Comparison of ENCODE assay signal across 9 cellular contexts in genomic region chr5:128965011-128965637, GRCh38. TPM values are rescaled to one million over a fixed set of nuclear protein-coding genes. Genes with fewer than 3 reads are reported as not detected.
DNase-seq lines count a peak whose midpoint lies in the region; ATAC-seq and TF ChIP-seq lines count a peak whose summit lies in the region.
"Had no signal": no experiment of that assay in that cellular context is flagged by ENCODE, and none has a peak within 500 bp of the region (broad histone marks: within the 10 kb centered on the region; RNA-seq: fewer than 3 reads in every experiment).

A gene with protein sequence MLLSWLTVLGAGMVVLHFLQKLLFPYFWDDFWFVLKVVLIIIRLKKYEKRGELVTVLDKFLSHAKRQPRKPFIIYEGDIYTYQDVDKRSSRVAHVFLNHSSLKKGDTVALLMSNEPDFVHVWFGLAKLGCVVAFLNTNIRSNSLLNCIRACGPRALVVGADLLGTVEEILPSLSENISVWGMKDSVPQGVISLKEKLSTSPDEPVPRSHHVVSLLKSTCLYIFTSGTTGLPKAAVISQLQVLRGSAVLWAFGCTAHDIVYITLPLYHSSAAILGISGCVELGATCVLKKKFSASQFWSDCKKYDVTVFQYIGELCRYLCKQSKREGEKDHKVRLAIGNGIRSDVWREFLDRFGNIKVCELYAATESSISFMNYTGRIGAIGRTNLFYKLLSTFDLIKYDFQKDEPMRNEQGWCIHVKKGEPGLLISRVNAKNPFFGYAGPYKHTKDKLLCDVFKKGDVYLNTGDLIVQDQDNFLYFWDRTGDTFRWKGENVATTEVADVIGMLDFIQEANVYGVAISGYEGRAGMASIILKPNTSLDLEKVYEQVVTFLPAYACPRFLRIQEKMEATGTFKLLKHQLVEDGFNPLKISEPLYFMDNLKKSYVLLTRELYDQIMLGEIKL (plus strand): TSS chr5:128965488. CDS start chr5:128966138, 650 bp downstream.

- H3K9me3 ChIP-seq in psoas muscle (no peaks in the 10 kb centered on the region), Karpas-422 (ENCODE audit: low read length) (no peaks in the 10 kb centered on the region)

- H3K27ac ChIP-seq in foreskin keratinocyte (no peak within 1 kb of the TSS), psoas muscle (no peak within 1 kb of the TSS), Karpas-422 (ENCODE audit: low read length) (no peak within 1 kb of the TSS)

- H3K4me1 ChIP-seq in foreskin keratinocyte (no peaks in the 10 kb centered on the region), psoas muscle (no peaks in the 10 kb centered on the region), Karpas-422 (ENCODE audit: low read length) (no peaks in the 10 kb centered on the region)

- H3K9me3 Mint-ChIP-seq in activated CD4-positive, alpha-beta memory T cell treated with anti-CD3 and anti-CD28 coated beads, Interleukin-2, amount 10 ng/mL, durations not matched to agents 7 days and 5 days, result no peaks in the 10 kb centered on the region

- H3K4me3 ChIP-seq in psoas muscle, result peak within 1 kb of the TSS; percentile 34
- no peak within 1 kb of the TSS for H3K4me3 ChIP-seq in Karpas-422 (ENCODE audit: low read length)

- H3K36me3 Mint-ChIP-seq in activated CD4-positive, alpha-beta memory T cell treated with anti-CD3 and anti-CD28 coated beads, Interleukin-2, amount 10 ng/mL, durations not matched to agents 7 days and 5 days (ENCODE audit: low read depth), result no peaks in the 10 kb centered on the region

- no peak within 1 kb of the TSS for H3K4me2 ChIP-seq in Karpas-422 (ENCODE audit: low read depth, low read length, poor library complexity, severe bottlenecking)

- H4K20me1 ChIP-seq in Karpas-422 (ENCODE audit: insufficient read depth, low read depth, low read length), result no peaks in the 10 kb centered on the region

- H3K27me3 ChIP-seq in foreskin keratinocyte, result peaks cover 14% of the 10 kb centered on the region
- H3K27me3 ChIP-seq in psoas muscle (ENCODE audit: insufficient read depth in 3 of 3, low read length in 2 of 3), result peaks cover 8 to 15% (median 9%) of the 10 kb centered on the region in 3 donors
- no peaks in the 10 kb centered on the region for H3K27me3 ChIP-seq in Karpas-422 (ENCODE audit: low read length)

- POLR2A ChIA-PET in activated CD4-positive, alpha-beta memory T cell treated with anti-CD3 and anti-CD28 coated beads, Interleukin-2, amount 10 ng/mL, durations not matched to agents 7 days and 5 days (lab: Charles Lee), result no interaction called here

- no peaks in the 10 kb centered on the region for H3K79me2 ChIP-seq in Karpas-422 (ENCODE audit: low read length)

- TF ChIP-seq CTCF in foreskin keratinocyte (conservative IDR thresholded peaks at IDR 0.05) (no peak), psoas muscle (IDR thresholded peaks at IDR 0.05) (no peak)

- ATAC-seq in GM18907 (IDR thresholded peaks at IDR 0.05; ENCODE audit: unreplicated experiment) (peak; percentile 80), SK-N-SH treated with all-trans-retinoic acid at 6 μM for 48 hours (peak; percentile 91), foreskin keratinocyte (peak; percentile 86), psoas muscle (peak in 3 of 4 donors; percentile 13 to 35 (median 27))
- ATAC-seq: Panc1 had no signal

- no peak within 1 kb of the TSS for H3K27ac Mint-ChIP-seq in activated CD4-positive, alpha-beta memory T cell treated with anti-CD3 and anti-CD28 coated beads, Interleukin-2, amount 10 ng/mL, durations not matched to agents 7 days and 5 days

- peaks cover 16% of the 10 kb centered on the region for H3K27me3 Mint-ChIP-seq in activated CD4-positive, alpha-beta memory T cell treated with anti-CD3 and anti-CD28 coated beads, Interleukin-2, amount 10 ng/mL, durations not matched to agents 7 days and 5 days

- H3K4me3 Mint-ChIP-seq in activated CD4-positive, alpha-beta memory T cell treated with anti-CD3 and anti-CD28 coated beads, Interleukin-2, amount 10 ng/mL, durations not matched to agents 7 days and 5 days, result no peak within 1 kb of the TSS

- DNase-seq in foreskin keratinocyte (peak in 1 of 2 donors; percentile 52), psoas muscle (no peak), Karpas-422 (no peak), kidney glomerular epithelial cell (lab: John Stamatoyannopoulos, UW) (no peak)
- no peak for DNase-seq in central memory CD4-positive, alpha-beta T cell
- DNase-seq in activated CD4-positive, alpha-beta memory T cell treated with anti-CD3 and anti-CD28 coated beads, Interleukin-2, amount 10 ng/mL, durations not matched to agents 7 days and 5 days, result no peak

- H3K9me2 ChIP-seq in Karpas-422 (replicated peaks; ENCODE audit: insufficient read depth, low read length), result no peaks in the 10 kb centered on the region

- H2AFZ ChIP-seq in Karpas-422 (ENCODE audit: low read length), result no peak within 1 kb of the TSS

- H3K9ac ChIP-seq in Karpas-422 (ENCODE audit: low read length), result no peak within 1 kb of the TSS

- 1 to 2% (median 1%) methylated on average over 46 to 51 of the region's 51 CpGs for WGBS in psoas muscle, 3 donors

- H3K4me1 Mint-ChIP-seq in activated CD4-positive, alpha-beta memory T cell treated with anti-CD3 and anti-CD28 coated beads, Interleukin-2, amount 10 ng/mL, durations not matched to agents 7 days and 5 days, result no peaks in the 10 kb centered on the region

- intact Hi-C loops in psoas muscle (cut with DNase I), result no loop called here

- CTCF ChIA-PET in activated CD4-positive, alpha-beta memory T cell treated with anti-CD3 and anti-CD28 coated beads, Interleukin-2, amount 10 ng/mL, durations not matched to agents 7 days and 5 days (lab: Charles Lee), result no interaction called here

- H3K36me3 ChIP-seq in psoas muscle (ENCODE audit: insufficient read depth in 1 of 2, low read depth in 1 of 2), result no peaks in the 10 kb centered on the region
- no peaks in the 10 kb centered on the region for H3K36me3 ChIP-seq in Karpas-422 (ENCODE audit: insufficient read depth, low read length)

TF ChIP-seq in SK-N-SH treated with all-trans-retinoic acid at 6 μM for 48 hours, 23 proteins besides CTCF, POLR2A, EP300 and RAD21:
- no peak for TF ChIP-seq TCF4 (CRISPR knock-in tag; IDR thresholded peaks at IDR 0.05; ENCODE audit: borderline replicate concordance)

RNA-seq across cellular contexts. Expression of the gene that starts here (rescaled TPM):
- total RNA-seq in foreskin keratinocyte (2.6 and 6.9 TPM in 2 replicates), psoas muscle (under 1 TPM in 3 of 4 donors, not detected in 1; 0.19 to 0.44 (median 0.22) TPM)
- polyA plus RNA-seq in foreskin keratinocyte (1.2 and 2.8 TPM in 2 replicates), psoas muscle (under 1 TPM; 0.08 to 0.17 (median 0.14) TPM)
- total RNA-seq in Karpas-422 (2014; rRNA removed; shearing (Covaris generic); ENCODE audit: low replicate concordance), result not detected in 2 replicates
- not detected for total RNA-seq in activated CD4-positive, alpha-beta memory T cell treated with anti-CD3 and anti-CD28 coated beads, Interleukin-2, amount 10 ng/mL, durations not matched to agents 7 days and 5 days

Comparison
In these comparisons a context has a peak if more than half of its experiments do, and no peak if none do; other contexts are left out.
1. Peak in ATAC-seq and H3K4me3 ChIP-seq in psoas muscle; RNA of the gene not detected or under 1 TPM.
2. ATAC-seq: peak in every context shown above with its lines; median percentile 91 in SK-N-SH treated with all-trans-retinoic acid at 6 μM for 48 hours; 86 in foreskin keratinocyte; 80 in GM18907; 27 in psoas muscle.